ENCODE assay signal across 8 cellular contexts in genomic region chr2:97646977-97647376, GRCh38. TPM values are rescaled to one million over a fixed set of nuclear protein-coding genes. Genes with fewer than 3 reads are reported as not detected.
DNase-seq lines count a peak whose midpoint lies in the region; FAIRE-seq and TF ChIP-seq lines count a peak whose summit lies in the region.

No MANE protein-coding gene starts in this region.

- no peak for DNase-seq in A673 (ENCODE audit: low spot score)
- no peak for DNase-seq in bronchial epithelial cell (ENCODE audit: low read depth)
- no peak for DNase-seq in C1 segment of cervical spinal cord (lab: John Stamatoyannopoulos, UW)
- DNase-seq in NCI-H774 (lab: John Stamatoyannopoulos, UW) = no peak
- no peak for DNase-seq in mucosa of gallbladder (ENCODE audit: low spot score)
- no peak for DNase-seq in OCI-M2 (lab: John Stamatoyannopoulos, UW; ENCODE audit: unreplicated experiment)

- H3K4me1 ChIP-seq in A673 (ENCODE audit: insufficient read depth, low read length, poor library complexity, severe bottlenecking) = peaks cover 14% of the 10 kb centered on the region
- H3K4me1 ChIP-seq in HUES48 (ENCODE audit: control insufficient read depth, insufficient read depth, low read length) = peaks cover 5% of the 10 kb centered on the region; the same call in 1 of the 2 replicates
- H3K4me1 ChIP-seq in muscle layer of duodenum (ENCODE audit: control insufficient read depth in 1 of 2, insufficient read depth in 2 of 2, low read length in 2 of 2) = peaks cover 0 to 8% of the 10 kb centered on the region in 2 donors

- H3K27me3 ChIP-seq in A673 (replicated peaks; ENCODE audit: insufficient read depth, low read depth, low read length, poor library complexity) (no peaks in the 10 kb centered on the region), HUES48 (ENCODE audit: control insufficient read depth, insufficient read depth, low read length) (no peaks in the 10 kb centered on the region), bronchial epithelial cell (ENCODE audit: control insufficient read depth, insufficient read depth, low read length) (no peaks in the 10 kb centered on the region), muscle layer of duodenum (ENCODE audit: low read depth, low read length) (no peaks in the 10 kb centered on the region)

- CTCF ChIA-PET in A673 (lab: Charles Lee) = no interaction called here

- intact Hi-C loops in A673 (cut with micrococcal nuclease; ENCODE audit: unreplicated experiment) = no loop called here

- no peak overlapping the region for H3K9ac ChIP-seq in HUES48 (ENCODE audit: low read depth, low read length)

- BruUV-seq in A673 (replicated peaks; lab: Mats Ljungman, UMichigan) = TSS peak; percentile 71

- no peak for FAIRE-seq in bronchial epithelial cell (lab: Jason Lieb, UNC)

- H3K27ac ChIP-seq in A673 (ENCODE audit: low read depth, low read length, poor library complexity, severe bottlenecking) (peak overlapping the region; percentile 93), HUES48 (ENCODE audit: low read depth, low read length) (no peak overlapping the region), muscle layer of duodenum (ENCODE audit: low read length) (peak overlapping the region; percentile 50)

- POLR2A ChIA-PET in A673 (lab: Charles Lee; ENCODE audit: low non-redundant PET) = no interaction called here

- H3K4me3 ChIP-seq in A673 (ENCODE audit: low read depth, low read length, poor library complexity, severe bottlenecking) = peak overlapping the region; percentile 100
- peak overlapping the region; percentile 98 for H3K4me3 ChIP-seq in HUES48 (ENCODE audit: low read depth, low read length)
- peak overlapping the region; percentile 96 for H3K4me3 ChIP-seq in bronchial epithelial cell (ENCODE audit: low read depth, low read length)
- H3K4me3 ChIP-seq in muscle layer of duodenum (ENCODE audit: low read depth in 1 of 2, low read length in 2 of 2) = peak overlapping the region; percentile 91 to 98

- H3K9me3 ChIP-seq in A673 (ENCODE audit: low read depth, low read length, poor library complexity, severe bottlenecking) = no peaks in the 10 kb centered on the region
- H3K9me3 ChIP-seq in HUES48 (ENCODE audit: control insufficient read depth, insufficient read depth, low read length) = no peaks in the 10 kb centered on the region
- H3K9me3 ChIP-seq in muscle layer of duodenum (ENCODE audit: control insufficient read depth in 1 of 2, low read length in 2 of 2) = no peaks in the 10 kb centered on the region

- TF ChIP-seq CTCF in A673 (conservative IDR thresholded peaks at IDR 0.05; ENCODE audit: low read depth, low read length) = no peak
- TF ChIP-seq CTCF in bronchial epithelial cell (IDR thresholded peaks at IDR 0.05; ENCODE audit: insufficient read depth, low read length, severe bottlenecking) = no peak

- H3K36me3 ChIP-seq in A673 (ENCODE audit: insufficient read depth, low read length, poor library complexity, severe bottlenecking) (peaks cover 26% of the 10 kb centered on the region), HUES48 (ENCODE audit: control insufficient read depth, insufficient read depth, low read length) (peaks cover 25% of the 10 kb centered on the region), bronchial epithelial cell (ENCODE audit: control insufficient read depth, insufficient read depth, low read length) (peaks cover 9% of the 10 kb centered on the region), muscle layer of duodenum (ENCODE audit: control insufficient read depth in 1 of 2, insufficient read depth in 2 of 2, low read length in 2 of 2) (peaks cover 23 to 29% of the 10 kb centered on the region in 2 donors)

RNA-seq across cellular contexts. Expression of gene COX5B, which starts 1.1 kb away (rescaled TPM):
- 205 and 219 TPM in 2 replicates for total RNA-seq in A673 (2021)
- total RNA-seq in bronchial epithelial cell = 416 and 525 TPM in 2 replicates
- 345 TPM for total RNA-seq in mucosa of gallbladder

RNA-seq across cellular contexts. Expression of gene ACTR1B, which starts 16.9 kb away (rescaled TPM):
- total RNA-seq in A673 (2021) (36.3 and 41.7 TPM in 2 replicates), bronchial epithelial cell (52.9 and 59.2 TPM in 2 replicates), mucosa of gallbladder (86.6 TPM)

RNA-seq across cellular contexts. Expression of gene C2orf92, which starts 22.5 kb away (rescaled TPM):
- 2.4 and 3.7 TPM in 2 replicates for total RNA-seq in A673 (2021)
- 0.26 and 0.51 TPM in 2 replicates for total RNA-seq in bronchial epithelial cell
- 4.8 TPM for total RNA-seq in mucosa of gallbladder

RNA-seq across cellular contexts. Expression of gene ANKRD36B, which starts 57.3 kb away (rescaled TPM):
- 16.4 and 21.6 TPM in 2 replicates for total RNA-seq in A673 (2021)
- total RNA-seq in bronchial epithelial cell = 11.6 and 14.2 TPM in 2 replicates
- total RNA-seq in mucosa of gallbladder = 13.2 TPM
